Comparison of ENCODE assay signal across 8 cellular contexts in the genomic region with DNA sequence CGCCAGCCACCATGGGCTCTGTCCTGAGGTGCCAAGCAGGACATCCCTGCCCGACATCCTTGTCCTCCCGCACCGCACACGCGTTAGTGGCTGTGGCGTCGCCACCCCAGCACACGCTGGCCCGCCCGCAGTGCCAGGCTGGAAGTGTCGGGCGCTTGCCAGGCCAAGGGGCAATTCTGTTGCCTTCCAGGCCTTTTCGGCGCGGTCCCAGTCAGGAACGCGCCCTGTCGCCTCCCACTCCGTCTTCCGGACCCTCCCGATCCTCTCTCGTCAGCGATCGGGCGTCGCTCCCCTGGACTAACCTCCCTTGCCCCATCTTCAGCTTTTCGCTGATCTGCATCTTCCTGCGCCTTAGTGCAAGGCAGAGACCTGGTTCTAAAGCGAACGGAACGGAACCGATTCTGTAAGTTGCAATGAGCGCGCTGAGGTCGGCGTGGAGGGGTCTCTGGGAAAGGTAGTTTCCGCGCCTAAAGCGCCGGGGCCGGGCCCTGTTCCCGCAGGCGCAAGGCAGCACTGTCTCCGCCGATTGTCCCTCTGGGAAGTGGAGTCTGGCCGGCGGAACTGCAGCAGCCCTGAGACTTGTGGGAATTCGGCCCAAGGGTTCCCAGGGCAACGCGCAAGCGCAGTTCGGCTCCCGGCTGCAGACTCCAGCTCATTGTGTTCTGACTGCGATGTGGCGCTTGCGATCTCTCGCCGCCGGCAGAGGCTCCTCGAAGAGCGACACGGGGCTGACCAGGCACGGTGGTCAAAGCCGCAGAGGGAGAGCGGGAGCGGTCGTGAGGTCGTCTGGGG. TPM values are rescaled to one million over a fixed set of nuclear protein-coding genes. Genes with fewer than 3 reads are reported as not detected.
DNase-seq lines count a peak whose midpoint lies in the region; ATAC-seq and TF ChIP-seq lines count a peak whose summit lies in the region.

Gene ZNF454 (plus strand): TSS at position 630 of the 792 bp plus-strand sequence. CDS start 1,594 bp downstream, outside the sequence.

- POLR2A ChIA-PET in CD8-positive, alpha-beta memory T cell (lab: Charles Lee) = no interaction called here

- H3K27ac Mint-ChIP-seq in endothelial cell (ENCODE audit: unreplicated experiment) = no peak within 1 kb of the TSS
- no peak within 1 kb of the TSS for H3K27ac Mint-ChIP-seq in CD8-positive, alpha-beta memory T cell

- peaks cover 33% of the 10 kb centered on the region for H3K36me3 Mint-ChIP-seq in endothelial cell (ENCODE audit: low read depth, unreplicated experiment)
- H3K36me3 Mint-ChIP-seq in CD8-positive, alpha-beta memory T cell = peaks cover 3 to 48% (median 9%) of the 10 kb centered on the region in 3 donors

- no peak for TF ChIP-seq CTCF in endothelial cell (IDR thresholded peaks at IDR 0.05; ENCODE audit: unreplicated experiment)
- no peak for TF ChIP-seq CTCF in tibial nerve (IDR thresholded peaks at IDR 0.05)

- peaks cover 0 to 14% (median 0%) of the 10 kb centered on the region in 4 donors for H3K4me1 ChIP-seq in tibial nerve
- H3K4me1 ChIP-seq in CD8-positive, alpha-beta memory T cell (ENCODE audit: insufficient read depth, low read length) = no peaks in the 10 kb centered on the region

- H3K9me3 Mint-ChIP-seq in endothelial cell (ENCODE audit: unreplicated experiment) = peaks cover 59% of the 10 kb centered on the region
- peaks cover 39 to 94% (median 89%) of the 10 kb centered on the region in 5 donors for H3K9me3 Mint-ChIP-seq in CD8-positive, alpha-beta memory T cell

- TF ChIP-seq POLR2A in tibial nerve (IDR thresholded peaks at IDR 0.05) = peak in 1 of 2 donors; percentile 23

- 4 to 5% methylated on average over 43 to 63 of the region's 69 CpGs for WGBS in tibial nerve, 2 donors

- peaks cover 0 to 84% (median 24%) of the 10 kb centered on the region in 4 donors for H3K9me3 ChIP-seq in tibial nerve
- H3K9me3 ChIP-seq in CD8-positive, alpha-beta memory T cell (ENCODE audit: low read length) = peaks cover 25% of the 10 kb centered on the region

- peak in 1 of 2 donors; percentile 82 for TF ChIP-seq EP300 in tibial nerve (IDR thresholded peaks at IDR 0.05)

- no peak for ATAC-seq in HG03159 (IDR thresholded peaks at IDR 0.05; ENCODE audit: unreplicated experiment)

- CTCF ChIA-PET in CD8-positive, alpha-beta memory T cell (lab: Charles Lee) = no interaction called here

- H3K4me3 ChIP-seq in tibial nerve = peak within 1 kb of the TSS; percentile 53 to 68 (median 61)
- H3K4me3 ChIP-seq in CD8-positive, alpha-beta memory T cell (ENCODE audit: low read length) = no peak within 1 kb of the TSS

- H3K36me3 ChIP-seq in tibial nerve = peaks cover 0 to 70% (median 0%) of the 10 kb centered on the region in 3 donors
- no peaks in the 10 kb centered on the region for H3K36me3 ChIP-seq in CD8-positive, alpha-beta memory T cell (ENCODE audit: insufficient read depth, low read length)

- peak within 1 kb of the TSS in 3 of 4 donors; percentile 40 to 77 (median 74) for H3K27ac ChIP-seq in tibial nerve
- H3K27ac ChIP-seq in CD8-positive, alpha-beta memory T cell (ENCODE audit: low read depth, low read length) = no peak within 1 kb of the TSS

- DNase-seq in NCI-H2171 (lab: John Stamatoyannopoulos, UW) (peak; percentile 68), endothelial cell (ENCODE audit: low spot score) (no peak), lung microvascular endothelial cell (ENCODE audit: low read depth in 2 of 2) (peak; percentile 16 to 49), tibial nerve (ENCODE audit: low spot score in 2 of 2) (peak; percentile 62 to 67)
- DNase-seq in activated naive CD4-positive, alpha-beta T cell treated with anti-CD3 and anti-CD28 coated beads, Interleukin-2, amount 50 U/mL, for 16 hours = no peak
- DNase-seq in activated CD8-positive, alpha-beta memory T cell treated with anti-CD3 and anti-CD28 coated beads, Interleukin-2, amount 50 U/mL, for 4 hours = no peak
- no peak for DNase-seq in CD8-positive, alpha-beta memory T cell

- H3K4me3 Mint-ChIP-seq in endothelial cell (ENCODE audit: unreplicated experiment) = peak within 1 kb of the TSS; percentile 28
- H3K4me3 Mint-ChIP-seq in CD8-positive, alpha-beta memory T cell = no peak within 1 kb of the TSS

- peaks cover 11% of the 10 kb centered on the region for H3K27me3 Mint-ChIP-seq in endothelial cell (ENCODE audit: unreplicated experiment)
- peaks cover 37 to 41% of the 10 kb centered on the region in 2 donors for H3K27me3 Mint-ChIP-seq in CD8-positive, alpha-beta memory T cell

- no peaks in the 10 kb centered on the region for H3K27me3 ChIP-seq in tibial nerve
- peaks cover 3% of the 10 kb centered on the region for H3K27me3 ChIP-seq in CD8-positive, alpha-beta memory T cell (ENCODE audit: insufficient read depth, low read length, poor library complexity, severe bottlenecking)

- H3K4me1 Mint-ChIP-seq in endothelial cell (ENCODE audit: unreplicated experiment) = no peaks in the 10 kb centered on the region
- H3K4me1 Mint-ChIP-seq in CD8-positive, alpha-beta memory T cell = no peaks in the 10 kb centered on the region

RNA-seq across cellular contexts. Expression of gene ZNF454, which starts in this region (rescaled TPM):
- total RNA-seq in endothelial cell (ENCODE audit: unreplicated experiment) (0.15 TPM), lung microvascular endothelial cell (0.22 and 1.2 TPM in 2 replicates), tibial nerve (1 to 10 TPM; 3.1 to 7.5 (median 4.9) TPM)
- total RNA-seq in CD8-positive, alpha-beta memory T cell = not detected
- polyA plus RNA-seq in CD8-positive, alpha-beta memory T cell = not detected

Comparison
In these comparisons a context has a peak if more than half of its experiments do, and no peak if none do; other contexts are left out.
1. DNase-seq: peak in NCI-H2171 (single experiment), lung microvascular endothelial cell (2 of 2) and tibial nerve (2 of 2); none in endothelial cell (single experiment), activated naive CD4-positive, alpha-beta T cell treated with anti-CD3 and anti-CD28 coated beads, Interleukin-2, amount 50 U/mL, for 16 hours (single experiment), activated CD8-positive, alpha-beta memory T cell treated with anti-CD3 and anti-CD28 coated beads, Interleukin-2, amount 50 U/mL, for 4 hours (single experiment) and CD8-positive, alpha-beta memory T cell (0 of 5).